16 cellular contexts compared by ENCODE assay signal in the genomic region with DNA sequence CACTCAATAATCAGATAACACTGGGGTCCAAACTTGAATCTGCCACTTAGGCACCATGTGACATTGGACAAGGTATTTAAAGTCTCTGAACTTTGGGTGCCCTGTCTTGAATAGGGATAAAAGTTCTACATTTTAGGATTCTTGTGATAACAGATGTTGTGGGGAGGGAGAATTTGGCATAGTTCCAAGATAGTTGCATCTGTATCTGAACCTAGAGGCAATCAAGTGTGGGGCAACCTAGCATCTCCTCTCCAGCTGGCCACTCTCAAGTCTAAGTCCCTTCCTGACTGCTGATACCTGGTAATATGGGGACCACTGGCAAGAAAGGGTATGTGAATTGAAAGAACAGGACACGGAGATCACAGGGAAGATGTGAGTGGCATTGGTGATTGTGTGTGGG.
DNase-seq lines count a peak whose midpoint lies in the region; ATAC-seq and TF ChIP-seq lines count a peak whose summit lies in the region.
"Had no signal": no experiment of that assay in that cellular context is flagged by ENCODE, and none has a peak within 500 bp of the region (broad histone marks: within the 10 kb centered on the region; RNA-seq: fewer than 3 reads in every experiment).

No MANE protein-coding gene starts in this region.

- 0 out of 3 replicates have a peak, but pooled peaks cover 2% of the 10 kb centered on the region for H3K36me3 Mint-ChIP-seq in GM23338 (ENCODE audit: low read depth)

- H3F3A ChIP-seq in GM23338 (replicated peaks; ENCODE audit: low read depth): no peaks in the 10 kb centered on the region

- WGBS in right cardiac atrium: 100% methylated on average over 1 of the region's 1 CpG
- WGBS in upper lobe of left lung, 2 donors: 88 to 100% methylated on average over 1 of the region's 1 CpG
- WGBS in prostate gland: 92% methylated on average over 1 of the region's 1 CpG

- no peaks in the 10 kb centered on the region for H3K79me2 ChIP-seq in GM23338 (replicated peaks; ENCODE audit: insufficient read depth)

- H3K27ac ChIP-seq in coronary artery: peak overlapping the region in 1 of 2 donors; percentile 58
- H3K27ac ChIP-seq in right cardiac atrium (ENCODE audit: low read length): peak overlapping the region; percentile 71
- H3K27ac ChIP-seq in upper lobe of left lung: peak overlapping the region; percentile 19 to 50 (median 48)
- no peak overlapping the region for H3K27ac ChIP-seq in prostate gland
- no peak overlapping the region for H3K27ac ChIP-seq in GM23338 (ENCODE audit: low read depth)

- peaks cover 4% of the 10 kb centered on the region; the same call in 1 of the 2 replicates for H3K9me2 ChIP-seq in GM23338 (ENCODE audit: insufficient read depth)

- DNase-seq in NCI-H2171 treated with DMSO at 0.1 percent for 48 hours (lab: John Stamatoyannopoulos, UW) (peak; percentile 1), NCI-H2171 (lab: John Stamatoyannopoulos, UW) (no peak), coronary artery (ENCODE audit: low spot score) (no peak), right cardiac atrium (no peak), upper lobe of left lung (no peak), prostate gland (ENCODE audit: low spot score) (no peak), GM23338 (ENCODE audit: low spot score) (no peak), SHP77 (lab: John Stamatoyannopoulos, UW) (no peak)
- DNase-seq: CD4-positive, alpha-beta memory T cell; DMS79 treated with DMSO at 0.1 percent for 48 hours; NCI-H1105; NCI-H1694 treated with DMSO at 0.1 percent for 48 hours; NCI-H2107; NCI-H510A; NCI-H774 had no signal

- H3K9me3 ChIP-seq in right cardiac atrium (ENCODE audit: control insufficient read depth, low read length) (no peaks in the 10 kb centered on the region), upper lobe of left lung (peaks cover 0 to 6% (median 0%) of the 10 kb centered on the region in 4 donors), prostate gland (no peaks in the 10 kb centered on the region)
- H3K9me3 ChIP-seq: HAP-1 had no signal

- H3K4me1 ChIP-seq in right cardiac atrium (ENCODE audit: control insufficient read depth, insufficient read depth, low read length) (peaks cover 4% of the 10 kb centered on the region), upper lobe of left lung (peaks cover 0 to 8% (median 0%) of the 10 kb centered on the region in 4 donors), prostate gland (replicated peaks) (no peaks in the 10 kb centered on the region), GM23338 (ENCODE audit: insufficient read depth) (no peaks in the 10 kb centered on the region)
- H3K4me1 ChIP-seq: HAP-1 had no signal

- no peak overlapping the region for H3K4me2 ChIP-seq in GM23338

- TF ChIP-seq EP300 in upper lobe of left lung (IDR thresholded peaks at IDR 0.05): no peak

- no peaks in the 10 kb centered on the region for H3K36me3 ChIP-seq in upper lobe of left lung
- no peaks in the 10 kb centered on the region for H3K36me3 ChIP-seq in prostate gland
- no peaks in the 10 kb centered on the region for H3K36me3 ChIP-seq in GM23338 (ENCODE audit: insufficient read depth)
- H3K36me3 ChIP-seq: HAP-1 had no signal

- intact Hi-C loops in right cardiac atrium (cut with DNase I) (no loop called here), prostate gland (cut with DNase I) (no loop called here)

- no peaks in the 10 kb centered on the region for H3K27me3 Mint-ChIP-seq in GM23338 (ENCODE audit: insufficient read depth, low read depth, poor library complexity)
- H3K27me3 Mint-ChIP-seq: CD4-positive, alpha-beta memory T cell had no signal

- TF ChIP-seq CTCF in coronary artery (IDR thresholded peaks at IDR 0.05): no peak
- no peak for TF ChIP-seq CTCF in upper lobe of left lung (IDR thresholded peaks at IDR 0.05)
- TF ChIP-seq CTCF in prostate gland (IDR thresholded peaks at IDR 0.05): no peak
- TF ChIP-seq CTCF in GM23338 (conservative IDR thresholded peaks at IDR 0.05; ENCODE audit: low read depth in 2 of 2): no peak

- TF ChIP-seq POLR2A in upper lobe of left lung (IDR thresholded peaks at IDR 0.05) (no peak), prostate gland (IDR thresholded peaks at IDR 0.05) (no peak)

- no peak overlapping the region for H3K4me3 Mint-ChIP-seq in GM23338
- H3K4me3 Mint-ChIP-seq: CD4-positive, alpha-beta memory T cell had no signal

- H3K4me1 Mint-ChIP-seq in GM23338: no peaks in the 10 kb centered on the region

- H3K4me3 ChIP-seq in coronary artery (peak overlapping the region; percentile 2), right cardiac atrium (ENCODE audit: low read length) (no peak overlapping the region), upper lobe of left lung (no peak overlapping the region), prostate gland (no peak overlapping the region), GM23338 (no peak overlapping the region)
- H3K4me3 ChIP-seq: HAP-1 had no signal

- H4K20me1 ChIP-seq in GM23338 (replicated peaks; ENCODE audit: insufficient read depth): no peaks in the 10 kb centered on the region

- H3K27me3 ChIP-seq in right cardiac atrium (ENCODE audit: control insufficient read depth, insufficient read depth) (no peaks in the 10 kb centered on the region), upper lobe of left lung (no peaks in the 10 kb centered on the region), prostate gland (replicated peaks; ENCODE audit: insufficient read depth) (no peaks in the 10 kb centered on the region), GM23338 (ENCODE audit: insufficient read depth) (no peaks in the 10 kb centered on the region)

- ATAC-seq in right cardiac atrium: no peak
- peak in 1 of 2 donors; percentile 5 for ATAC-seq in upper lobe of left lung (ENCODE audit: low FRiP score in 2 of 2)
- no peak for ATAC-seq in GM23338

- H3K27ac Mint-ChIP-seq in GM23338: no peak overlapping the region

- 0 out of 3 replicates have a peak, but pooled peaks cover 2% of the 10 kb centered on the region for H3K9me3 Mint-ChIP-seq in GM23338

- H2AFZ ChIP-seq in GM23338: no peak overlapping the region

TF ChIP-seq in GM23338, 12 proteins besides CTCF, POLR2A, EP300 and RAD21 (continues in another document):
- TF ChIP-seq, protein P1, sequence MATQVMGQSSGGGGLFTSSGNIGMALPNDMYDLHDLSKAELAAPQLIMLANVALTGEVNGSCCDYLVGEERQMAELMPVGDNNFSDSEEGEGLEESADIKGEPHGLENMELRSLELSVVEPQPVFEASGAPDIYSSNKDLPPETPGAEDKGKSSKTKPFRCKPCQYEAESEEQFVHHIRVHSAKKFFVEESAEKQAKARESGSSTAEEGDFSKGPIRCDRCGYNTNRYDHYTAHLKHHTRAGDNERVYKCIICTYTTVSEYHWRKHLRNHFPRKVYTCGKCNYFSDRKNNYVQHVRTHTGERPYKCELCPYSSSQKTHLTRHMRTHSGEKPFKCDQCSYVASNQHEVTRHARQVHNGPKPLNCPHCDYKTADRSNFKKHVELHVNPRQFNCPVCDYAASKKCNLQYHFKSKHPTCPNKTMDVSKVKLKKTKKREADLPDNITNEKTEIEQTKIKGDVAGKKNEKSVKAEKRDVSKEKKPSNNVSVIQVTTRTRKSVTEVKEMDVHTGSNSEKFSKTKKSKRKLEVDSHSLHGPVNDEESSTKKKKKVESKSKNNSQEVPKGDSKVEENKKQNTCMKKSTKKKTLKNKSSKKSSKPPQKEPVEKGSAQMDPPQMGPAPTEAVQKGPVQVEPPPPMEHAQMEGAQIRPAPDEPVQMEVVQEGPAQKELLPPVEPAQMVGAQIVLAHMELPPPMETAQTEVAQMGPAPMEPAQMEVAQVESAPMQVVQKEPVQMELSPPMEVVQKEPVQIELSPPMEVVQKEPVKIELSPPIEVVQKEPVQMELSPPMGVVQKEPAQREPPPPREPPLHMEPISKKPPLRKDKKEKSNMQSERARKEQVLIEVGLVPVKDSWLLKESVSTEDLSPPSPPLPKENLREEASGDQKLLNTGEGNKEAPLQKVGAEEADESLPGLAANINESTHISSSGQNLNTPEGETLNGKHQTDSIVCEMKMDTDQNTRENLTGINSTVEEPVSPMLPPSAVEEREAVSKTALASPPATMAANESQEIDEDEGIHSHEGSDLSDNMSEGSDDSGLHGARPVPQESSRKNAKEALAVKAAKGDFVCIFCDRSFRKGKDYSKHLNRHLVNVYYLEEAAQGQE (IDR thresholded peaks at IDR 0.05; ENCODE audit: unreplicated experiment): no peak
- TF ChIP-seq ZNF114 (CRISPR knock-in tag; IDR thresholded peaks at IDR 0.05): no peak
- TF ChIP-seq POLR2AphosphoS5 (IDR thresholded peaks at IDR 0.05; ENCODE audit: low read depth): no peak
- TF ChIP-seq EZH2 (IDR thresholded peaks at IDR 0.05; ENCODE audit: low read depth, unreplicated experiment): no peak
- no peak for TF ChIP-seq JUNB (IDR thresholded peaks at IDR 0.05; ENCODE audit: unreplicated experiment)

Comparison
In these comparisons a context has a peak if more than half of its experiments do, and no peak if none do; other contexts are left out.
1. H3K27ac ChIP-seq: peak in right cardiac atrium (single experiment) and upper lobe of left lung (4 of 4); none in prostate gland (0 of 2) and GM23338 (single experiment).